11 cellular contexts compared by ENCODE assay signal in genomic region chr10:11673346-11674330, GRCh38.
DNase-seq lines count a peak whose midpoint lies in the region; TF ChIP-seq lines count a peak whose summit lies in the region.
"Had no signal": no experiment of that assay in that cellular context is flagged by ENCODE, and none has a peak within 500 bp of the region (broad histone marks: within the 10 kb centered on the region; RNA-seq: fewer than 3 reads in every experiment).

No MANE protein-coding gene starts in this region.

- TF ChIP-seq CTCF in GM06990 (IDR thresholded peaks at IDR 0.05; ENCODE audit: insufficient read depth, low read length, poor library complexity, severe bottlenecking) (no peak), fibroblast of pulmonary artery (IDR thresholded peaks at IDR 0.05; ENCODE audit: low read length, missing control alignments) (no peak), spleen (IDR thresholded peaks at IDR 0.05 in 8 of 11, conservative IDR thresholded peaks at IDR 0.05 in 3 of 11) (no peak)

- H3K4me1 ChIP-seq in spleen: peaks cover 14 to 94% (median 48%) of the 10 kb centered on the region in 6 donors

- no peaks in the 10 kb centered on the region for H3K9me3 ChIP-seq in spleen

- DNase-seq in GM06990 (ENCODE audit: extremely low read depth, insufficient read length) (no peak), NCI-H146 (lab: John Stamatoyannopoulos, UW) (peak; percentile 17), fibroblast of pulmonary artery (ENCODE audit: low read depth) (peak; percentile 21), spleen (peak; percentile 49), COLO668 (lab: John Stamatoyannopoulos, UW; ENCODE audit: unreplicated experiment) (no peak), HK-2 (ENCODE audit: unreplicated experiment) (no peak), T1000 (lab: John Stamatoyannopoulos, UW) (no peak)
- DNase-seq: amniotic stem cell, right cardiac atrium, T-helper 17 cell had no signal

- peak overlapping the region; percentile 6; the same call in 1 of the 2 replicates for H3K4me3 ChIP-seq in GM06990 (replicated peaks; ENCODE audit: low read depth, low read length)
- no peak overlapping the region for H3K4me3 ChIP-seq in fibroblast of pulmonary artery (replicated peaks; ENCODE audit: low read depth, low read length)
- H3K4me3 ChIP-seq in spleen: peak overlapping the region in 1 of 8 donors; percentile 28
- H3K4me3 ChIP-seq: hepatocyte had no signal

- peak overlapping the region in 7 of 8 donors; percentile 32 to 78 (median 66) for H3K27ac ChIP-seq in spleen
- H3K27ac ChIP-seq: hepatocyte had no signal

- TF ChIP-seq POLR2A in spleen (IDR thresholded peaks at IDR 0.05): no peak

- intact Hi-C loops in spleen (cut with DNase I; ENCODE audit: low total_unique reads): no loop called here

- H3K27me3 ChIP-seq in GM06990 (replicated peaks; ENCODE audit: control insufficient read depth, insufficient read depth, low read length) (no peaks in the 10 kb centered on the region), spleen (replicated peaks in 1 of 7) (no peaks in the 10 kb centered on the region)
- H3K27me3 ChIP-seq: hepatocyte had no signal

- 23 to 36% (median 26%) methylated on average over 14 of the region's 14 CpGs for WGBS in spleen, 5 donors

- H3K36me3 ChIP-seq in GM06990 (ENCODE audit: control insufficient read depth, insufficient read depth, low read length): no peaks in the 10 kb centered on the region
- H3K36me3 ChIP-seq in spleen: no peaks in the 10 kb centered on the region

Comparison
In these comparisons a context has a peak if more than half of its experiments do, and no peak if none do; other contexts are left out.
1. DNase-seq: peak in NCI-H146 (single experiment), fibroblast of pulmonary artery (single experiment) and spleen (single experiment); none in GM06990 (single experiment), COLO668 (single experiment), HK-2 (single experiment) and T1000 (single experiment).